ENCODE assay signal across 19 cellular contexts in genomic region chrX:21481761-21482160, GRCh38.
DNase-seq lines count a peak whose midpoint lies in the region; ATAC-seq and TF ChIP-seq lines count a peak whose summit lies in the region.
"Had no signal": no experiment of that assay in that cellular context is flagged by ENCODE, and none has a peak within 500 bp of the region (broad histone marks: within the 10 kb centered on the region; RNA-seq: fewer than 3 reads in every experiment).

No MANE protein-coding gene starts in this region.

- no peaks in the 10 kb centered on the region for H3K9me3 Mint-ChIP-seq in T-cell
- H3K9me3 Mint-ChIP-seq: CD4-positive, alpha-beta T cell; CD8-positive, alpha-beta T cell had no signal

- no peak overlapping the region for H3K4me3 Mint-ChIP-seq in T-cell
- H3K4me3 Mint-ChIP-seq: B cell; CD4-positive, alpha-beta T cell; CD8-positive, alpha-beta T cell had no signal

- H3K36me3 ChIP-seq in H7 (replicated peaks; ENCODE audit: control insufficient read depth, insufficient read depth, low read length) = no peaks in the 10 kb centered on the region
- H3K36me3 ChIP-seq: BLaER1 treated with 17β-estradiol and CSF1 and Interleukin-3, amounts not matched to agents 10 nM and 100 nM had no signal

- in situ Hi-C loops in G401 (cut with HindIII; ENCODE audit: low sequenced_read_pairs) = no loop called here

- H3K4me1 Mint-ChIP-seq in T-cell = peaks cover 0 to 6% (median 3%) of the 10 kb centered on the region in 3 donors

- CTCF ChIA-PET in T-cell (lab: Charles Lee) = interaction anchor here in 1 of 2 donors (0.6 to 1.8 kb wide), 3 partner anchors 530 to 970 kb away, joined by 3 to 11 read pairs (median 10); no protein-coding TSS in a partner anchor

- no peaks in the 10 kb centered on the region for H3K27me3 Mint-ChIP-seq in T-cell
- H3K27me3 Mint-ChIP-seq: B cell; CD4-positive, alpha-beta T cell had no signal

- H3K4me3 ChIP-seq in epithelial cell of esophagus (ENCODE audit: low read length) (no peak overlapping the region), H7 (ENCODE audit: insufficient read depth, low read depth, low read length) (no peak overlapping the region)
- H3K4me3 ChIP-seq: BLaER1 treated with 17β-estradiol and CSF1 and Interleukin-3, amounts not matched to agents 10 nM and 100 nM had no signal

- no peaks in the 10 kb centered on the region for H3K36me3 Mint-ChIP-seq in T-cell

- H3K27me3 ChIP-seq in H7 (ENCODE audit: control insufficient read depth, insufficient read depth, low read length) = no peaks in the 10 kb centered on the region
- H3K27me3 ChIP-seq: BLaER1 treated with 17β-estradiol and CSF1 and Interleukin-3, amounts not matched to agents 10 nM and 100 nM had no signal

- DNase-seq in G401 (ENCODE audit: low spot score) = peak; percentile 73
- DNase-seq in cerebellar cortex (ENCODE audit: low spot score) = peak; percentile 66
- DNase-seq in epithelial cell of esophagus (ENCODE audit: low read depth) = peak; percentile 1
- no peak for DNase-seq in SKM-1 treated with dmso at 0.1 percent for 144 hours (lab: John Stamatoyannopoulos, UW; ENCODE audit: unreplicated experiment)
- DNase-seq in H7 = no peak
- no peak for DNase-seq in DMS53 (lab: John Stamatoyannopoulos, UW)
- no peak for DNase-seq in T-cell
- DNase-seq: 8988T; AML-193; Caco-2; Calu3; CD4-positive, alpha-beta T cell; CD8-positive, alpha-beta T cell; DMS79; DND-41; EL; GF-D8 had no signal

- POLR2A ChIA-PET in T-cell (lab: Charles Lee) = no interaction called here

- no peak for ATAC-seq in T-cell (replicated peaks in 1 of 4)
- ATAC-seq: CD8-positive, alpha-beta T cell had no signal

- TF ChIP-seq CTCF in epithelial cell of esophagus (IDR thresholded peaks at IDR 0.05; ENCODE audit: insufficient read depth, low read depth, low read length, missing control alignments) = no peak

- no peak overlapping the region for H3K27ac Mint-ChIP-seq in T-cell
- H3K27ac Mint-ChIP-seq: B cell; CD4-positive, alpha-beta T cell; CD8-positive, alpha-beta T cell had no signal

Comparison
In these comparisons a context has a peak if more than half of its experiments do, and no peak if none do; other contexts are left out.
1. DNase-seq: peak in G401 (single experiment), cerebellar cortex (single experiment) and epithelial cell of esophagus (single experiment); none in SKM-1 treated with dmso at 0.1 percent for 144 hours (single experiment), H7 (single experiment), DMS53 (single experiment) and T-cell (0 of 34).